ENCODE assay signal across 8 cellular contexts in genomic region chr10:7412482-7413251, GRCh38. TPM values are rescaled to one million over a fixed set of nuclear protein-coding genes. Genes with fewer than 3 reads are reported as not detected.
DNase-seq lines count a peak whose midpoint lies in the region; ATAC-seq and TF ChIP-seq lines count a peak whose summit lies in the region.

No MANE protein-coding gene starts in this region.

- peak; percentile 61 to 68 for DNase-seq in activated T-cell treated with anti-CD3 and anti-CD28 coated beads, Interleukin-2, amount 50 U/mL, for 48 hours
- peak; percentile 25 to 46 for DNase-seq in hippocampal formation (lab: John Stamatoyannopoulos, UW)
- DNase-seq in sigmoid colon: no peak
- DNase-seq in GM19240 (ENCODE audit: insufficient read length, low spot score): no peak
- DNase-seq in NCI-H1105 (lab: John Stamatoyannopoulos, UW): no peak
- no peak for DNase-seq in GDM1 (lab: John Stamatoyannopoulos, UW)

- H3K27ac ChIP-seq in sigmoid colon: no peak overlapping the region

- TF ChIP-seq CTCF in GM12875 (IDR thresholded peaks at IDR 0.05; ENCODE audit: borderline replicate concordance, insufficient read depth, low read depth, low read length): no peak
- TF ChIP-seq CTCF in sigmoid colon (IDR thresholded peaks at IDR 0.05): no peak

- peaks cover 21 to 63% (median 54%) of the 10 kb centered on the region in 3 donors for H3K27me3 ChIP-seq in sigmoid colon

- no peak for TF ChIP-seq POLR2A in sigmoid colon (IDR thresholded peaks at IDR 0.05)

- no peak for ATAC-seq in GM19035 (IDR thresholded peaks at IDR 0.05; ENCODE audit: unreplicated experiment)

- no peaks in the 10 kb centered on the region for H3K9me3 ChIP-seq in sigmoid colon

- peak overlapping the region; percentile 42 for H3K4me3 ChIP-seq in GM12875 (ENCODE audit: low read depth, low read length)
- peak overlapping the region in 3 of 4 donors; percentile 14 to 68 (median 66) for H3K4me3 ChIP-seq in sigmoid colon

- peaks cover 0 to 52% (median 49%) of the 10 kb centered on the region in 4 donors for H3K4me1 ChIP-seq in sigmoid colon

- TF ChIP-seq EP300 in sigmoid colon (IDR thresholded peaks at IDR 0.05): no peak

- no peaks in the 10 kb centered on the region for H3K36me3 ChIP-seq in sigmoid colon

- intact Hi-C loops in sigmoid colon (cut with DNase I): loop anchor here (5.0 to 10.0 kb wide), 4 partner anchors 490 to 998 kb away; partner anchors contain the start of gene PRKCQ

- 5 to 9% methylated on average over 62 of the region's 62 CpGs for WGBS in sigmoid colon, 2 donors

RNA-seq across cellular contexts. Expression of gene SFMBT2, which starts 1.8 kb away (rescaled TPM):
- total RNA-seq in sigmoid colon: 1 to 10 TPM; 4.2 to 6.4 (median 4.9) TPM
- 1 to 10 TPM in 2 of 3 donors, under 1 TPM in 1; 0.60 to 3.2 (median 1.2) TPM for polyA plus RNA-seq in sigmoid colon

Comparison
In these comparisons a context has a peak if more than half of its experiments do, and no peak if none do; other contexts are left out.
1. DNase-seq: peak in activated T-cell treated with anti-CD3 and anti-CD28 coated beads, Interleukin-2, amount 50 U/mL, for 48 hours (2 of 2) and hippocampal formation (2 of 2); none in sigmoid colon (single experiment), GM19240 (single experiment), NCI-H1105 (single experiment) and GDM1 (single experiment).